12 cellular contexts compared by ENCODE assay signal in genomic region chr1:219123041-219123440, GRCh38. TPM values are rescaled to one million over a fixed set of nuclear protein-coding genes. Genes with fewer than 3 reads are reported as not detected.
DNase-seq lines count a peak whose midpoint lies in the region; ATAC-seq and TF ChIP-seq lines count a peak whose summit lies in the region.
"Had no signal": no experiment of that assay in that cellular context is flagged by ENCODE, and none has a peak within 500 bp of the region (broad histone marks: within the 10 kb centered on the region; RNA-seq: fewer than 3 reads in every experiment).

No MANE protein-coding gene starts in this region.

- no peaks in the 10 kb centered on the region for H3K9me3 ChIP-seq in right atrium auricular region
- H3K9me3 ChIP-seq in fibroblast of lung (ENCODE audit: control insufficient read depth, insufficient read depth, low read depth, low read length), result no peaks in the 10 kb centered on the region
- H3K9me3 ChIP-seq in uterus, result no peaks in the 10 kb centered on the region

- H3K36me3 Mint-ChIP-seq in naive thymus-derived CD8-positive, alpha-beta T cell, result no peaks in the 10 kb centered on the region

- intact Hi-C loops in Right ventricle myocardium superior (cut with DNase I) (no loop called here), uterus (cut with DNase I; ENCODE audit: low total_unique reads) (no loop called here)

- H3K27ac ChIP-seq in right atrium auricular region, result peak overlapping the region in 1 of 2 donors; percentile 13
- H3K27ac ChIP-seq in fibroblast of lung (ENCODE audit: insufficient read depth, low read length), result peak overlapping the region; percentile 16
- H3K27ac ChIP-seq in uterus, result peak overlapping the region in 1 of 2 donors; percentile 14

- no peak overlapping the region for H3K9ac ChIP-seq in fibroblast of lung (ENCODE audit: insufficient read depth, low read length)

- H3K27me3 Mint-ChIP-seq in naive thymus-derived CD8-positive, alpha-beta T cell, result peaks cover 0 to 6% (median 5%) of the 10 kb centered on the region in 5 donors
- H3K27me3 Mint-ChIP-seq: CD4-positive, alpha-beta T cell had no signal

- no peak overlapping the region for H3K4me3 ChIP-seq in right atrium auricular region
- H3K4me3 ChIP-seq in fibroblast of lung (replicated peaks in 1 of 4; ENCODE audit: control extremely low read depth in 1 of 4, insufficient read depth in 1 of 4, low read depth in 3 of 4, low read length in 4 of 4), result peak overlapping the region in 2 of 4 experiments; percentile 3 to 9
- no peak overlapping the region for H3K4me3 ChIP-seq in uterus
- H3K4me3 ChIP-seq: lung had no signal

- no peaks in the 10 kb centered on the region for H3K4me1 Mint-ChIP-seq in naive thymus-derived CD8-positive, alpha-beta T cell

- H3K4me1 ChIP-seq in right atrium auricular region, result peaks cover 0 to 12% of the 10 kb centered on the region in 2 donors
- peaks cover 8% of the 10 kb centered on the region for H3K4me1 ChIP-seq in fibroblast of lung (ENCODE audit: control insufficient read depth, extremely low read depth, insufficient read depth, low read length)
- no peaks in the 10 kb centered on the region for H3K4me1 ChIP-seq in uterus

- no peak for DNase-seq in Right ventricle myocardium superior
- DNase-seq in right atrium auricular region (ENCODE audit: low spot score), result no peak
- peak in 1 of 2 donors; percentile 44 for DNase-seq in fibroblast of lung (ENCODE audit: low read depth in 2 of 2)
- no peak for DNase-seq in omental fat pad (ENCODE audit: low spot score)
- peak; percentile 16 to 37 for DNase-seq in uterus
- DNase-seq in DMS153 treated with DMSO at 0.1 percent for 48 hours (lab: John Stamatoyannopoulos, UW; ENCODE audit: unreplicated experiment), result no peak
- no peak for DNase-seq in naive thymus-derived CD8-positive, alpha-beta T cell
- DNase-seq: CD4-positive, alpha-beta T cell; NCI-H146; SIG-M5 had no signal

- peak overlapping the region; percentile 60 for H2AFZ ChIP-seq in fibroblast of lung (ENCODE audit: low read length)

- H3K9me3 Mint-ChIP-seq in naive thymus-derived CD8-positive, alpha-beta T cell, result no peaks in the 10 kb centered on the region
- H3K9me3 Mint-ChIP-seq: CD4-positive, alpha-beta T cell had no signal

- ATAC-seq in Right ventricle myocardium superior (ENCODE audit: poor library complexity), result peak; percentile 47
- peak; percentile 46 for ATAC-seq in omental fat pad (ENCODE audit: low FRiP score)
- no peak for ATAC-seq in GM21717 (IDR thresholded peaks at IDR 0.05; ENCODE audit: unreplicated experiment)
- ATAC-seq in naive thymus-derived CD8-positive, alpha-beta T cell, result no peak

- TF ChIP-seq POLR2A in uterus (IDR thresholded peaks at IDR 0.05), result no peak

- H3K27ac Mint-ChIP-seq in naive thymus-derived CD8-positive, alpha-beta T cell, result no peak overlapping the region
- H3K27ac Mint-ChIP-seq: CD4-positive, alpha-beta T cell had no signal

- H3K4me3 Mint-ChIP-seq in naive thymus-derived CD8-positive, alpha-beta T cell, result no peak overlapping the region
- H3K4me3 Mint-ChIP-seq: CD4-positive, alpha-beta T cell had no signal

- POLR2A ChIA-PET in naive thymus-derived CD8-positive, alpha-beta T cell (lab: Charles Lee), result no interaction called here

- H4K20me1 ChIP-seq in fibroblast of lung (ENCODE audit: control insufficient read depth, extremely low read depth, insufficient read depth, low read length), result no peaks in the 10 kb centered on the region

- TF ChIP-seq CTCF in right atrium auricular region (IDR thresholded peaks at IDR 0.05) (no peak), fibroblast of lung (conservative IDR thresholded peaks at IDR 0.05 in 1 of 2, IDR thresholded peaks at IDR 0.05 in 1 of 2; ENCODE audit: low read depth in 1 of 2, low read length in 2 of 2) (no peak), omental fat pad (IDR thresholded peaks at IDR 0.05) (no peak), uterus (IDR thresholded peaks at IDR 0.05) (no peak)

- H3K79me2 ChIP-seq in fibroblast of lung (ENCODE audit: control insufficient read depth, insufficient read depth, low read length), result no peaks in the 10 kb centered on the region

- H3K36me3 ChIP-seq in right atrium auricular region (no peaks in the 10 kb centered on the region), fibroblast of lung (ENCODE audit: control insufficient read depth, insufficient read depth, low read length) (no peaks in the 10 kb centered on the region), uterus (no peaks in the 10 kb centered on the region)

- H3K27me3 ChIP-seq in right atrium auricular region (no peaks in the 10 kb centered on the region), fibroblast of lung (ENCODE audit: control insufficient read depth, insufficient read depth, low read length) (no peaks in the 10 kb centered on the region), uterus (no peaks in the 10 kb centered on the region)

- H3K4me2 ChIP-seq in fibroblast of lung (ENCODE audit: extremely low read depth, insufficient read depth, low read length), result peak overlapping the region; percentile 58

RNA-seq across cellular contexts. Expression of gene LYPLAL1, which starts 50.6 kb away (rescaled TPM):
- total RNA-seq in Right ventricle myocardium superior (72.2 TPM), right atrium auricular region (10 to 100 TPM; 32.6 to 35.9 TPM), fibroblast of lung (51.5 and 52.6 TPM in 2 replicates), omental fat pad (10 to 100 TPM in 3 of 4 donors, 1 to 10 TPM in 1; 7.2 to 26.6 (median 20.6) TPM), uterus (10 to 100 TPM; 25.6 to 64.9 (median 49.9) TPM)
- polyA plus RNA-seq in fibroblast of lung, result 22.2 and 29.9 TPM in 2 replicates
- 24.8 and 33.5 TPM in 2 replicates for polyA plus RNA-seq in fibroblast of lung (2012)
- 1.9 and 3.4 TPM in 2 replicates for polyA minus RNA-seq in fibroblast of lung (ENCODE audit: low replicate concordance)
- 10 to 100 TPM; 22.4 to 23.2 TPM for total RNA-seq in naive thymus-derived CD8-positive, alpha-beta T cell
- 10 to 100 TPM; 18.8 to 36.3 (median 27.3) TPM for polyA plus RNA-seq in naive thymus-derived CD8-positive, alpha-beta T cell

Comparison
In these comparisons a context has a peak if more than half of its experiments do, and no peak if none do; other contexts are left out.
1. ATAC-seq: peak in Right ventricle myocardium superior (single experiment) and omental fat pad (single experiment); none in GM21717 (single experiment) and naive thymus-derived CD8-positive, alpha-beta T cell (0 of 2).
2. DNase-seq: peak in uterus (2 of 2); none in Right ventricle myocardium superior (single experiment), right atrium auricular region (single experiment), omental fat pad (single experiment), DMS153 treated with DMSO at 0.1 percent for 48 hours (single experiment) and naive thymus-derived CD8-positive, alpha-beta T cell (0 of 10).